8 cellular contexts compared by ENCODE assay signal in genomic region chr9:31443630-31444457, GRCh38.
DNase-seq lines count a peak whose midpoint lies in the region; ATAC-seq and TF ChIP-seq lines count a peak whose summit lies in the region.
"Not testable (repeated sequence)": the region's sequence is repeated elsewhere in the genome, so short reads cannot be mapped to it uniquely, and the experiment has no call there.

No MANE protein-coding gene starts in this region.

- not testable (repeated sequence) for H3K36me3 Mint-ChIP-seq in nephron (ENCODE audit: low read depth)

- not testable (repeated sequence) for H3K4me3 Mint-ChIP-seq in nephron

- peak; percentile 3 for DNase-seq in GM06990 (ENCODE audit: extremely low read depth, insufficient read length)
- DNase-seq in astrocyte of the spinal cord (ENCODE audit: low read depth, low spot score), result peak; percentile 4

- not testable (repeated sequence) for H3K36me3 ChIP-seq in GM06990 (ENCODE audit: control insufficient read depth, insufficient read depth, low read length)

- not testable (repeated sequence) for H3K9me3 Mint-ChIP-seq in nephron

- not testable (repeated sequence) for H3K27me3 Mint-ChIP-seq in nephron (ENCODE audit: low read depth)

- peak; percentile 57 for ATAC-seq in GM19025 (IDR thresholded peaks at IDR 0.05; ENCODE audit: low read depth, unreplicated experiment)
- peak; percentile 59 for ATAC-seq in GM21447 (IDR thresholded peaks at IDR 0.05; ENCODE audit: unreplicated experiment)
- peak; percentile 86 for ATAC-seq in HG02759 (IDR thresholded peaks at IDR 0.05; ENCODE audit: unreplicated experiment)
- peak; percentile 68 for ATAC-seq in HG03097 (IDR thresholded peaks at IDR 0.05; ENCODE audit: low FRiP score, unreplicated experiment)
- peak; percentile 50 for ATAC-seq in HG03565 (IDR thresholded peaks at IDR 0.05; ENCODE audit: unreplicated experiment)

- not testable (repeated sequence) for H3K4me1 Mint-ChIP-seq in nephron

- H3K27ac Mint-ChIP-seq in nephron, result peak overlapping the region; percentile 87 to 94 (median 90)

- H3K27me3 ChIP-seq in GM06990 (replicated peaks; ENCODE audit: control insufficient read depth, insufficient read depth, low read length), result not testable (repeated sequence)

- H3K4me3 ChIP-seq in GM06990 (replicated peaks; ENCODE audit: low read depth, low read length); astrocyte of the spinal cord (ENCODE audit: low read depth, low read length): not testable (repeated sequence)

- in situ Hi-C loops in astrocyte of the spinal cord (cut with HindIII; ENCODE audit: low sequenced_read_pairs), result not testable (repeated sequence)

- not testable (repeated sequence) for TF ChIP-seq CTCF in GM06990 (IDR thresholded peaks at IDR 0.05; ENCODE audit: insufficient read depth, low read length, poor library complexity, severe bottlenecking); astrocyte of the spinal cord (IDR thresholded peaks at IDR 0.05; ENCODE audit: low read depth, low read length); nephron (IDR thresholded peaks at IDR 0.05; ENCODE audit: unreplicated experiment in 3 of 3)
